In the genomic region with DNA sequence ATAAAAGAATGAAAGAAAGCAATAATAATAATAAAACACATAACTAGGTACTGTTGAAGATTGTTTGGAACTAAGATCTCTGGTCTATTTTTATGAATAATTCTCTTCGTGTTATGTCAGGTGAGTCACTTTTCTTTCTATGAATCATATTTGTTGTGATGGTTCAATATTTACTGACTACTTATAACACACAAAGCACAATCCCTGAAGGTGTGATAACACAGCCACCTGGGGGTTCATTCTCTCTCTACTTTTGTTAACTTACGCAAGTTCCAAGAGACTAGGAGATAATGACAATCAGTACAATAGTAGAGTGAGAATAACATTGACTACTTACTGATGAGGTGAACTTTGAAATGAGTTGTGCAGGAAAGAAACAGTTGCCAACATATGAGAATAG, we compare ENCODE assay signal across 1 cellular context.
TF ChIP-seq lines count a peak whose summit lies in the region.

No MANE protein-coding gene starts in this region.

TF ChIP-seq in HepG2, 621 proteins besides CTCF, POLR2A, EP300 and RAD21 (continued from another document and continues in another):
- TF ChIP-seq, protein P1, sequence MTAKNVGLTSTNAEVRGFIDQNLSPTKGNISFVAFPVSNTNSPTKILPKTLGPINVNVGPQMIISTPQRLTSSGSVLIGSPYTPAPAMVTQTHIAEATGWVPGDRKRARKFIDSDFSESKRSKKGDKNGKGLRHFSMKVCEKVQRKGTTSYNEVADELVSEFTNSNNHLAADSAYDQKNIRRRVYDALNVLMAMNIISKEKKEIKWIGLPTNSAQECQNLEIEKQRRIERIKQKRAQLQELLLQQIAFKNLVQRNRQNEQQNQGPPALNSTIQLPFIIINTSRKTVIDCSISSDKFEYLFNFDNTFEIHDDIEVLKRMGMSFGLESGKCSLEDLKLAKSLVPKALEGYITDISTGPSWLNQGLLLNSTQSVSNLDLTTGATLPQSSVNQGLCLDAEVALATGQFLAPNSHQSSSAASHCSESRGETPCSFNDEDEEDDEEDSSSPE (CRISPR knock-in tag; IDR thresholded peaks at IDR 0.05) = no peak
- TF ChIP-seq, protein P2, sequence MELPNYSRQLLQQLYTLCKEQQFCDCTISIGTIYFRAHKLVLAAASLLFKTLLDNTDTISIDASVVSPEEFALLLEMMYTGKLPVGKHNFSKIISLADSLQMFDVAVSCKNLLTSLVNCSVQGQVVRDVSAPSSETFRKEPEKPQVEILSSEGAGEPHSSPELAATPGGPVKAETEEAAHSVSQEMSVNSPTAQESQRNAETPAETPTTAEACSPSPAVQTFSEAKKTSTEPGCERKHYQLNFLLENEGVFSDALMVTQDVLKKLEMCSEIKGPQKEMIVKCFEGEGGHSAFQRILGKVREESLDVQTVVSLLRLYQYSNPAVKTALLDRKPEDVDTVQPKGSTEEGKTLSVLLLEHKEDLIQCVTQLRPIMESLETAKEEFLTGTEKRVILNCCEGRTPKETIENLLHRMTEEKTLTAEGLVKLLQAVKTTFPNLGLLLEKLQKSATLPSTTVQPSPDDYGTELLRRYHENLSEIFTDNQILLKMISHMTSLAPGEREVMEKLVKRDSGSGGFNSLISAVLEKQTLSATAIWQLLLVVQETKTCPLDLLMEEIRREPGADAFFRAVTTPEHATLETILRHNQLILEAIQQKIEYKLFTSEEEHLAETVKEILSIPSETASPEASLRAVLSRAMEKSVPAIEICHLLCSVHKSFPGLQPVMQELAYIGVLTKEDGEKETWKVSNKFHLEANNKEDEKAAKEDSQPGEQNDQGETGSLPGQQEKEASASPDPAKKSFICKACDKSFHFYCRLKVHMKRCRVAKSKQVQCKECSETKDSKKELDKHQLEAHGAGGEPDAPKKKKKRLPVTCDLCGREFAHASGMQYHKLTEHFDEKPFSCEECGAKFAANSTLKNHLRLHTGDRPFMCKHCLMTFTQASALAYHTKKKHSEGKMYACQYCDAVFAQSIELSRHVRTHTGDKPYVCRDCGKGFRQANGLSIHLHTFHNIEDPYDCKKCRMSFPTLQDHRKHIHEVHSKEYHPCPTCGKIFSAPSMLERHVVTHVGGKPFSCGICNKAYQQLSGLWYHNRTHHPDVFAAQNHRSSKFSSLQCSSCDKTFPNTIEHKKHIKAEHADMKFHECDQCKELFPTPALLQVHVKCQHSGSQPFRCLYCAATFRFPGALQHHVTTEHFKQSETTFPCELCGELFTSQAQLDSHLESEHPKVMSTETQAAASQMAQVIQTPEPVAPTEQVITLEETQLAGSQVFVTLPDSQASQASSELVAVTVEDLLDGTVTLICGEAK (IDR thresholded peaks at IDR 0.05) = no peak
- TF ChIP-seq, protein P2 (CRISPR knock-in tag; IDR thresholded peaks at IDR 0.05) = no peak
- TF ChIP-seq RARA (CRISPR knock-in tag; IDR thresholded peaks at IDR 0.05) (peak; percentile 51), FOXP1 (IDR thresholded peaks at IDR 0.05) (no peak), FOXP1 (CRISPR knock-in tag; IDR thresholded peaks at IDR 0.05) (peak; percentile 71), CEBPG (CRISPR knock-in tag; IDR thresholded peaks at IDR 0.05) (peak; percentile 58; the same call in 1 of the 2 replicates), SOX5 (CRISPR knock-in tag; IDR thresholded peaks at IDR 0.05; ENCODE audit: borderline replicate concordance) (peak; percentile 77), ZNF510 (CRISPR knock-in tag; IDR thresholded peaks at IDR 0.05; ENCODE audit: low read depth) (no peak), SOX13 (IDR thresholded peaks at IDR 0.05) (peak; percentile 75), SOX13 (CRISPR knock-in tag; conservative IDR thresholded peaks at IDR 0.05 in 1 of 2, IDR thresholded peaks at IDR 0.05 in 1 of 2) (peak in 1 of 2 experiments; percentile 93; a peak in 2 of 4 replicates), BRD4 (CRISPR knock-in tag; IDR thresholded peaks at IDR 0.05) (no peak), CREM (IDR thresholded peaks at IDR 0.05) (0 out of 2 replicates have a peak, but pooled peaks have one; percentile 29), CREM (CRISPR knock-in tag; IDR thresholded peaks at IDR 0.05) (no peak), ZNF766 (CRISPR knock-in tag; IDR thresholded peaks at IDR 0.05; ENCODE audit: borderline replicate concordance) (no peak), ZNF282 (IDR thresholded peaks at IDR 0.05; ENCODE audit: partially characterized antibody) (no peak), TGIF2 (CRISPR knock-in tag; IDR thresholded peaks at IDR 0.05) (no peak), ZNF296 (CRISPR knock-in tag; conservative IDR thresholded peaks at IDR 0.05) (no peak), TBX2 (CRISPR knock-in tag; IDR thresholded peaks at IDR 0.05; ENCODE audit: borderline replicate concordance) (no peak), SIN3A (IDR thresholded peaks at IDR 0.05; ENCODE audit: borderline replicate concordance, low read depth, low read length) (no peak), SMARCE1 (IDR thresholded peaks at IDR 0.05; ENCODE audit: borderline replicate concordance) (no peak), NCOA2 (CRISPR knock-in tag; IDR thresholded peaks at IDR 0.05) (peak; percentile 28; the same call in 1 of the 2 replicates), NFIC (IDR thresholded peaks at IDR 0.05; ENCODE audit: low read length) (no peak), ZNF354B (CRISPR knock-in tag; IDR thresholded peaks at IDR 0.05) (no peak), SOX6 (IDR thresholded peaks at IDR 0.05) (no peak), SOX6 (CRISPR knock-in tag; IDR thresholded peaks at IDR 0.05) (peak; percentile 91), FOXJ3 (CRISPR knock-in tag; IDR thresholded peaks at IDR 0.05; ENCODE audit: borderline replicate concordance) (no peak), TBX3 (IDR thresholded peaks at IDR 0.05; ENCODE audit: borderline replicate concordance) (peak; percentile 77), FOSL2 (CRISPR knock-in tag; IDR thresholded peaks at IDR 0.05) (peak; percentile 43; the same call in 1 of the 2 replicates), SMC3 (IDR thresholded peaks at IDR 0.05; ENCODE audit: low read length) (no peak), TOE1 (CRISPR knock-in tag; IDR thresholded peaks at IDR 0.05) (no peak), ZNF530 (CRISPR knock-in tag; IDR thresholded peaks at IDR 0.05; ENCODE audit: low read depth) (no peak), CCDC6 (CRISPR knock-in tag; IDR thresholded peaks at IDR 0.05) (0 out of 2 replicates have a peak, but pooled peaks have one; percentile 22), CBX5 (CRISPR knock-in tag; IDR thresholded peaks at IDR 0.05; ENCODE audit: borderline replicate concordance) (no peak), ZBTB42 (CRISPR knock-in tag; IDR thresholded peaks at IDR 0.05) (no peak), ZNF232 (CRISPR knock-in tag; IDR thresholded peaks at IDR 0.05; ENCODE audit: borderline replicate concordance) (no peak), ZNF614 (CRISPR knock-in tag; IDR thresholded peaks at IDR 0.05; ENCODE audit: borderline replicate concordance) (no peak), ZSCAN31 (CRISPR knock-in tag; IDR thresholded peaks at IDR 0.05; ENCODE audit: low read depth) (no peak), FOXC1 (CRISPR knock-in tag; IDR thresholded peaks at IDR 0.05; ENCODE audit: borderline replicate concordance) (no peak), HMG20A (CRISPR knock-in tag; IDR thresholded peaks at IDR 0.05; ENCODE audit: borderline replicate concordance) (peak; percentile 37; the same call in 1 of the 2 replicates)
- TF ChIP-seq, protein P3, sequence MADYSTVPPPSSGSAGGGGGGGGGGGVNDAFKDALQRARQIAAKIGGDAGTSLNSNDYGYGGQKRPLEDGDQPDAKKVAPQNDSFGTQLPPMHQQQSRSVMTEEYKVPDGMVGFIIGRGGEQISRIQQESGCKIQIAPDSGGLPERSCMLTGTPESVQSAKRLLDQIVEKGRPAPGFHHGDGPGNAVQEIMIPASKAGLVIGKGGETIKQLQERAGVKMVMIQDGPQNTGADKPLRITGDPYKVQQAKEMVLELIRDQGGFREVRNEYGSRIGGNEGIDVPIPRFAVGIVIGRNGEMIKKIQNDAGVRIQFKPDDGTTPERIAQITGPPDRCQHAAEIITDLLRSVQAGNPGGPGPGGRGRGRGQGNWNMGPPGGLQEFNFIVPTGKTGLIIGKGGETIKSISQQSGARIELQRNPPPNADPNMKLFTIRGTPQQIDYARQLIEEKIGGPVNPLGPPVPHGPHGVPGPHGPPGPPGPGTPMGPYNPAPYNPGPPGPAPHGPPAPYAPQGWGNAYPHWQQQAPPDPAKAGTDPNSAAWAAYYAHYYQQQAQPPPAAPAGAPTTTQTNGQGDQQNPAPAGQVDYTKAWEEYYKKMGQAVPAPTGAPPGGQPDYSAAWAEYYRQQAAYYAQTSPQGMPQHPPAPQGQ (CRISPR knock-in tag; IDR thresholded peaks at IDR 0.05; ENCODE audit: borderline replicate concordance) = no peak
- TF ChIP-seq, protein P4, sequence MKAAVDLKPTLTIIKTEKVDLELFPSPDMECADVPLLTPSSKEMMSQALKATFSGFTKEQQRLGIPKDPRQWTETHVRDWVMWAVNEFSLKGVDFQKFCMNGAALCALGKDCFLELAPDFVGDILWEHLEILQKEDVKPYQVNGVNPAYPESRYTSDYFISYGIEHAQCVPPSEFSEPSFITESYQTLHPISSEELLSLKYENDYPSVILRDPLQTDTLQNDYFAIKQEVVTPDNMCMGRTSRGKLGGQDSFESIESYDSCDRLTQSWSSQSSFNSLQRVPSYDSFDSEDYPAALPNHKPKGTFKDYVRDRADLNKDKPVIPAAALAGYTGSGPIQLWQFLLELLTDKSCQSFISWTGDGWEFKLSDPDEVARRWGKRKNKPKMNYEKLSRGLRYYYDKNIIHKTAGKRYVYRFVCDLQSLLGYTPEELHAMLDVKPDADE (CRISPR knock-in tag; IDR thresholded peaks at IDR 0.05) = no peak
- TF ChIP-seq, protein P5, sequence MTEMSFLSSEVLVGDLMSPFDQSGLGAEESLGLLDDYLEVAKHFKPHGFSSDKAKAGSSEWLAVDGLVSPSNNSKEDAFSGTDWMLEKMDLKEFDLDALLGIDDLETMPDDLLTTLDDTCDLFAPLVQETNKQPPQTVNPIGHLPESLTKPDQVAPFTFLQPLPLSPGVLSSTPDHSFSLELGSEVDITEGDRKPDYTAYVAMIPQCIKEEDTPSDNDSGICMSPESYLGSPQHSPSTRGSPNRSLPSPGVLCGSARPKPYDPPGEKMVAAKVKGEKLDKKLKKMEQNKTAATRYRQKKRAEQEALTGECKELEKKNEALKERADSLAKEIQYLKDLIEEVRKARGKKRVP (CRISPR knock-in tag; IDR thresholded peaks at IDR 0.05) = 0 out of 4 replicates have a peak, but pooled peaks of 1 of the 2 experiments have one; percentile 20
- TF ChIP-seq, protein P6, sequence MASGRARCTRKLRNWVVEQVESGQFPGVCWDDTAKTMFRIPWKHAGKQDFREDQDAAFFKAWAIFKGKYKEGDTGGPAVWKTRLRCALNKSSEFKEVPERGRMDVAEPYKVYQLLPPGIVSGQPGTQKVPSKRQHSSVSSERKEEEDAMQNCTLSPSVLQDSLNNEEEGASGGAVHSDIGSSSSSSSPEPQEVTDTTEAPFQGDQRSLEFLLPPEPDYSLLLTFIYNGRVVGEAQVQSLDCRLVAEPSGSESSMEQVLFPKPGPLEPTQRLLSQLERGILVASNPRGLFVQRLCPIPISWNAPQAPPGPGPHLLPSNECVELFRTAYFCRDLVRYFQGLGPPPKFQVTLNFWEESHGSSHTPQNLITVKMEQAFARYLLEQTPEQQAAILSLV (CRISPR knock-in tag; IDR thresholded peaks at IDR 0.05; ENCODE audit: borderline replicate concordance) = no peak
- TF ChIP-seq, protein P7, sequence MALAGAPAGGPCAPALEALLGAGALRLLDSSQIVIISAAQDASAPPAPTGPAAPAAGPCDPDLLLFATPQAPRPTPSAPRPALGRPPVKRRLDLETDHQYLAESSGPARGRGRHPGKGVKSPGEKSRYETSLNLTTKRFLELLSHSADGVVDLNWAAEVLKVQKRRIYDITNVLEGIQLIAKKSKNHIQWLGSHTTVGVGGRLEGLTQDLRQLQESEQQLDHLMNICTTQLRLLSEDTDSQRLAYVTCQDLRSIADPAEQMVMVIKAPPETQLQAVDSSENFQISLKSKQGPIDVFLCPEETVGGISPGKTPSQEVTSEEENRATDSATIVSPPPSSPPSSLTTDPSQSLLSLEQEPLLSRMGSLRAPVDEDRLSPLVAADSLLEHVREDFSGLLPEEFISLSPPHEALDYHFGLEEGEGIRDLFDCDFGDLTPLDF (CRISPR knock-in tag; IDR thresholded peaks at IDR 0.05) = no peak
- TF ChIP-seq, protein P8, sequence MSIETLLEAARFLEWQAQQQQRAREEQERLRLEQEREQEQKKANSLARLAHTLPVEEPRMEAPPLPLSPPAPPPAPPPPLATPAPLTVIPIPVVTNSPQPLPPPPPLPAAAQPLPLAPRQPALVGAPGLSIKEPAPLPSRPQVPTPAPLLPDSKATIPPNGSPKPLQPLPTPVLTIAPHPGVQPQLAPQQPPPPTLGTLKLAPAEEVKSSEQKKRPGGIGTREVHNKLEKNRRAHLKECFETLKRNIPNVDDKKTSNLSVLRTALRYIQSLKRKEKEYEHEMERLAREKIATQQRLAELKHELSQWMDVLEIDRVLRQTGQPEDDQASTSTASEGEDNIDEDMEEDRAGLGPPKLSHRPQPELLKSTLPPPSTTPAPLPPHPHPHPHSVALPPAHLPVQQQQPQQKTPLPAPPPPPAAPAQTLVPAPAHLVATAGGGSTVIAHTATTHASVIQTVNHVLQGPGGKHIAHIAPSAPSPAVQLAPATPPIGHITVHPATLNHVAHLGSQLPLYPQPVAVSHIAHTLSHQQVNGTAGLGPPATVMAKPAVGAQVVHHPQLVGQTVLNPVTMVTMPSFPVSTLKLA (IDR thresholded peaks at IDR 0.05) = no peak
- TF ChIP-seq, protein P9, sequence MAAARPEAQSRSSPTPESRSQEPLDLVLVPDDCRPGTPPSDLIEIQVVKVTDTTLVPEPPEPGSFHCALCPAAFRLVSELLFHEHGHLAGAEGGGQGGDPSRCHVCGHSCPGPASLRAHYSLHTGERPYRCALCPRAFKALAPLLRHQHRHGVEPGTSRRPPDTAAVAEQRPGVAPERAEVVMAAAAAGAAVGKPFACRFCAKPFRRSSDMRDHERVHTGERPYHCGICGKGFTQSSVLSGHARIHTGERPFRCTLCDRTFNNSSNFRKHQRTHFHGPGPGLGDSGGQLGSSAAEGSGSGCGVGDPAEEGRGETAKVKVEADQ (CRISPR knock-in tag; IDR thresholded peaks at IDR 0.05; ENCODE audit: borderline replicate concordance) = no peak
